ENCODE assay signal across 13 cellular contexts in the genomic region with DNA sequence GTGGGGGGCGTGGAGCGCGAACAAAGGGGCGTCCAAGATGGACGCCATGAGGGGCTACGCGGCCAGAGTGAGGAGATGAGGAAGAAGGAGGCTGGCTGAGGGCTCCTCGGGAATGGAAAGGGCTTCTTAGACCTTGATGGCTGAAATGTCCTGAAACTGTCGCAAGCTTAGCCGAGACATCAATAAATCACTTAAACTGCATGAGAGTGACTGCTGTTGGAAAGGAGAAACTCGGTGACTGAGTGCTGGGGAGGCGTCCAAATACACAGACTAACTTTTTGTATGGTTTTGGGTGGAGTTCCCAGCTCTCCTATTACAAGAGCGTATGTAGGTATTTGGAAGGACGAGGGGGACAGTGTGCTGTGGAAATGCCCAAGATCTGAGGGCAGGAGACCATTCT. TPM values are rescaled to one million over a fixed set of nuclear protein-coding genes. Genes with fewer than 3 reads are reported as not detected.
DNase-seq lines count a peak whose midpoint lies in the region; ATAC-seq and TF ChIP-seq lines count a peak whose summit lies in the region.
"Had no signal": no experiment of that assay in that cellular context is flagged by ENCODE, and none has a peak within 500 bp of the region (broad histone marks: within the 10 kb centered on the region; RNA-seq: fewer than 3 reads in every experiment).

No MANE protein-coding gene starts in this region.

- H3K4me3 ChIP-seq in left ventricle myocardium inferior, result peak overlapping the region; percentile 99
- no peak overlapping the region for H3K4me3 ChIP-seq in right atrium auricular region

- TF ChIP-seq CTCF in left ventricle myocardium inferior (IDR thresholded peaks at IDR 0.05; ENCODE audit: borderline replicate concordance) (no peak), right atrium auricular region (IDR thresholded peaks at IDR 0.05) (no peak)

- H3K9me3 Mint-ChIP-seq in activated CD4-positive, alpha-beta memory T cell treated with anti-CD3 and anti-CD28 coated beads, Interleukin-2, amount 10 ng/mL, durations not matched to agents 7 days and 5 days, result peaks cover 6% of the 10 kb centered on the region
- H3K9me3 Mint-ChIP-seq in memory B cell, result no peaks in the 10 kb centered on the region

- peaks cover 31% of the 10 kb centered on the region for H3K36me3 Mint-ChIP-seq in activated CD4-positive, alpha-beta memory T cell treated with anti-CD3 and anti-CD28 coated beads, Interleukin-2, amount 10 ng/mL, durations not matched to agents 7 days and 5 days (ENCODE audit: low read depth)
- H3K36me3 Mint-ChIP-seq in memory B cell, result peaks cover 3% of the 10 kb centered on the region

- H3K27me3 ChIP-seq in left ventricle myocardium inferior (ENCODE audit: low read depth) (no peaks in the 10 kb centered on the region), right atrium auricular region (no peaks in the 10 kb centered on the region)
- H3K27me3 ChIP-seq: BE2C, body of pancreas, foreskin keratinocyte had no signal

- no peaks in the 10 kb centered on the region for H3K27me3 Mint-ChIP-seq in activated CD4-positive, alpha-beta memory T cell treated with anti-CD3 and anti-CD28 coated beads, Interleukin-2, amount 10 ng/mL, durations not matched to agents 7 days and 5 days
- no peaks in the 10 kb centered on the region for H3K27me3 Mint-ChIP-seq in memory B cell

- peak overlapping the region; percentile 56 for H3K4me3 Mint-ChIP-seq in activated CD4-positive, alpha-beta memory T cell treated with anti-CD3 and anti-CD28 coated beads, Interleukin-2, amount 10 ng/mL, durations not matched to agents 7 days and 5 days
- peak overlapping the region; percentile 55 for H3K4me3 Mint-ChIP-seq in memory B cell

- H3K4me1 Mint-ChIP-seq in activated CD4-positive, alpha-beta memory T cell treated with anti-CD3 and anti-CD28 coated beads, Interleukin-2, amount 10 ng/mL, durations not matched to agents 7 days and 5 days, result peaks cover 32% of the 10 kb centered on the region
- H3K4me1 Mint-ChIP-seq in memory B cell, result peaks cover 31% of the 10 kb centered on the region

- CTCF ChIA-PET in activated CD4-positive, alpha-beta memory T cell treated with anti-CD3 and anti-CD28 coated beads, Interleukin-2, amount 10 ng/mL, durations not matched to agents 7 days and 5 days (lab: Charles Lee), result interaction anchor here (0.7 to 3.9 kb wide), 8 partner anchors 8 to 341 kb away, joined by 3 to 15 read pairs (median 7); partner anchors contain the start of genes GLOD4, MRM3 and TIMM22

- DNase-seq in left ventricle myocardium inferior (no peak), right atrium auricular region (ENCODE audit: low spot score) (no peak), memory B cell (ENCODE audit: low spot score in 2 of 2) (no peak), NCI-H1436 treated with DMSO at 0.1 percent for 48 hours (lab: John Stamatoyannopoulos, UW) (no peak), NCI-H2227 treated with DMSO at 0.1 percent for 48 hours (lab: John Stamatoyannopoulos, UW) (no peak), RKO (ENCODE audit: low spot score) (no peak), inferior parietal cortex (ENCODE audit: extremely low spot score) (no peak)
- no peak for DNase-seq in activated CD4-positive, alpha-beta memory T cell treated with anti-CD3 and anti-CD28 coated beads, Interleukin-2, amount 10 ng/mL, durations not matched to agents 7 days and 5 days
- DNase-seq: effector CD8-positive, alpha-beta T cell; foreskin keratinocyte; stimulated activated CD4-positive, alpha-beta T cell treated with anti-CD3 and anti-CD28 coated beads, Interleukin-15, amount 100 ng/mL, for 24 hours had no signal

- ATAC-seq in memory B cell (ENCODE audit: low read depth), result no peak

- H3K4me1 ChIP-seq in left ventricle myocardium inferior, result peaks cover 39% of the 10 kb centered on the region
- H3K4me1 ChIP-seq in right atrium auricular region, result peaks cover 0 to 33% of the 10 kb centered on the region in 2 donors
- H3K4me1 ChIP-seq: BE2C had no signal

- POLR2A ChIA-PET in activated CD4-positive, alpha-beta memory T cell treated with anti-CD3 and anti-CD28 coated beads, Interleukin-2, amount 10 ng/mL, durations not matched to agents 7 days and 5 days (lab: Charles Lee), result interaction anchor here (0.7 to 6.4 kb wide), 6 partner anchors 9 to 55 kb away, joined by 3 to 59 read pairs (median 4); partner anchors contain the start of genes GLOD4, MRM3 and VPS53

- intact Hi-C loops in left ventricle myocardium inferior (cut with micrococcal nuclease), result no loop called here

- H3K36me3 ChIP-seq in left ventricle myocardium inferior (peaks cover 9% of the 10 kb centered on the region), right atrium auricular region (peaks cover 11% of the 10 kb centered on the region)
- H3K36me3 ChIP-seq: BE2C had no signal

- H3K27ac ChIP-seq in left ventricle myocardium inferior (replicated peaks), result peak overlapping the region; percentile 41
- H3K27ac ChIP-seq in right atrium auricular region, result peak overlapping the region in 1 of 2 donors; percentile 88
- H3K27ac ChIP-seq: foreskin keratinocyte had no signal

- peak overlapping the region; percentile 55 for H3K27ac Mint-ChIP-seq in activated CD4-positive, alpha-beta memory T cell treated with anti-CD3 and anti-CD28 coated beads, Interleukin-2, amount 10 ng/mL, durations not matched to agents 7 days and 5 days
- no peak overlapping the region for H3K27ac Mint-ChIP-seq in memory B cell

- H3K9me3 ChIP-seq in left ventricle myocardium inferior (replicated peaks), result no peaks in the 10 kb centered on the region
- H3K9me3 ChIP-seq in right atrium auricular region, result no peaks in the 10 kb centered on the region
- H3K9me3 ChIP-seq: BE2C, body of pancreas had no signal

RNA-seq across cellular contexts. Expression of gene GEMIN4, which starts 1.3 kb away (rescaled TPM):
- total RNA-seq in left ventricle myocardium inferior, result 11.1 TPM
- 10 to 100 TPM in 1 of 2 donors, 1 to 10 TPM in 1; 8.2 to 19.7 TPM for total RNA-seq in right atrium auricular region
- total RNA-seq in activated CD4-positive, alpha-beta memory T cell treated with anti-CD3 and anti-CD28 coated beads, Interleukin-2, amount 10 ng/mL, durations not matched to agents 7 days and 5 days, result 10 to 100 TPM; 23.1 to 25.6 TPM

RNA-seq across cellular contexts. Expression of gene TLCD3A, which starts 21.0 kb away (rescaled TPM):
- total RNA-seq in left ventricle myocardium inferior (1.5 TPM), right atrium auricular region (1 to 10 TPM; 1.5 to 4.8 TPM)
- 10 to 100 TPM in 1 of 2 experiments, 1 to 10 TPM in 1; 8.2 to 10.6 TPM for total RNA-seq in activated CD4-positive, alpha-beta memory T cell treated with anti-CD3 and anti-CD28 coated beads, Interleukin-2, amount 10 ng/mL, durations not matched to agents 7 days and 5 days

RNA-seq across cellular contexts. Expression of gene GLOD4, which starts 28.7 kb away (rescaled TPM):
- 26.5 TPM for total RNA-seq in left ventricle myocardium inferior
- 10 to 100 TPM; 37.3 to 49.5 TPM for total RNA-seq in right atrium auricular region
- total RNA-seq in activated CD4-positive, alpha-beta memory T cell treated with anti-CD3 and anti-CD28 coated beads, Interleukin-2, amount 10 ng/mL, durations not matched to agents 7 days and 5 days, result 10 to 100 TPM; 46.0 to 54.1 TPM

RNA-seq across cellular contexts. Expression of gene MRM3, which starts 28.7 kb away (rescaled TPM):
- total RNA-seq in left ventricle myocardium inferior, result 18.7 TPM
- 10 to 100 TPM; 15.4 to 21.8 TPM for total RNA-seq in right atrium auricular region
- 10 to 100 TPM; 12.8 to 15.8 TPM for total RNA-seq in activated CD4-positive, alpha-beta memory T cell treated with anti-CD3 and anti-CD28 coated beads, Interleukin-2, amount 10 ng/mL, durations not matched to agents 7 days and 5 days

RNA-seq across cellular contexts. Expression of gene VPS53, which starts 38.8 kb away (rescaled TPM):
- total RNA-seq in left ventricle myocardium inferior, result 30.7 TPM
- total RNA-seq in right atrium auricular region, result 10 to 100 TPM; 11.3 to 17.9 TPM
- total RNA-seq in activated CD4-positive, alpha-beta memory T cell treated with anti-CD3 and anti-CD28 coated beads, Interleukin-2, amount 10 ng/mL, durations not matched to agents 7 days and 5 days, result 10 to 100 TPM; 61.1 to 63.9 TPM
